In genomic region chr10:44864042-44864436, GRCh38 we compare ENCODE assay signal across 8 cellular contexts. TPM values are rescaled to one million over a fixed set of nuclear protein-coding genes. Genes with fewer than 3 reads are reported as not detected.
DNase-seq lines count a peak whose midpoint lies in the region; ATAC-seq and TF ChIP-seq lines count a peak whose summit lies in the region.

No MANE protein-coding gene starts in this region.

- peaks cover 32% of the 10 kb centered on the region for H3K4me1 Mint-ChIP-seq in brain

- H3K27me3 Mint-ChIP-seq in brain: peaks cover 34% of the 10 kb centered on the region

- no peaks in the 10 kb centered on the region for H3K36me3 Mint-ChIP-seq in brain

- TF ChIP-seq CTCF in brain (conservative IDR thresholded peaks at IDR 0.05) (no peak), left lung (IDR thresholded peaks at IDR 0.05) (no peak), tibial artery (IDR thresholded peaks at IDR 0.05) (no peak)

- 93% methylated on average over 17 of the region's 17 CpGs for WGBS in HUES64

- H3K36me3 ChIP-seq in BLaER1 treated with 17β-estradiol and CSF1 and Interleukin-3, amounts not matched to agents 10 nM and 100 nM: no peaks in the 10 kb centered on the region
- no peaks in the 10 kb centered on the region for H3K36me3 ChIP-seq in HUES64 (ENCODE audit: insufficient read depth, low read length)
- no peaks in the 10 kb centered on the region for H3K36me3 ChIP-seq in left lung
- H3K36me3 ChIP-seq in tibial artery: no peaks in the 10 kb centered on the region

- peaks cover 0 to 20% (median 0%) of the 10 kb centered on the region in 11 experiments; a peak in 10 of 22 replicates for H3K27me3 ChIP-seq in BLaER1 treated with 17β-estradiol and CSF1 and Interleukin-3, amounts not matched to agents 10 nM and 100 nM
- H3K27me3 ChIP-seq in HUES64 (ENCODE audit: insufficient read depth, low read length) (peaks cover 30% of the 10 kb centered on the region), left lung (peaks cover 10 to 41% of the 10 kb centered on the region in 2 donors), tibial artery (no peaks in the 10 kb centered on the region)

- intact Hi-C loops in left lung (cut with DNase I) (loop anchor here in 1 of 2 donors (10.0 kb wide), 1 partner anchor 1189 kb away; no protein-coding TSS in a partner anchor), tibial artery (cut with DNase I; ENCODE audit: low total_unique reads) (loop anchor here (2.0 to 10.0 kb wide), 2 partner anchors 477 to 549 kb away; no protein-coding TSS in a partner anchor)

- ATAC-seq in left lung: peak; percentile 76
- no peak for ATAC-seq in GM19328 (IDR thresholded peaks at IDR 0.05; ENCODE audit: unreplicated experiment)
- no peak for ATAC-seq in GM18909 (IDR thresholded peaks at IDR 0.05; ENCODE audit: poor library complexity, unreplicated experiment)

- H3K27ac ChIP-seq in BLaER1 treated with 17β-estradiol and CSF1 and Interleukin-3, amounts not matched to agents 10 nM and 100 nM: peak overlapping the region in 9 of 11 experiments; percentile 53 to 71 (median 66); a peak in 18 of 22 replicates
- no peak overlapping the region for H3K27ac ChIP-seq in HUES64 (ENCODE audit: low read depth, low read length)
- H3K27ac ChIP-seq in left lung: no peak overlapping the region
- peak overlapping the region; percentile 67 to 74 for H3K27ac ChIP-seq in tibial artery

- peak overlapping the region; percentile 84 to 92 (median 86) for H3K4me3 Mint-ChIP-seq in brain

- peaks cover 0 to 5% (median 0%) of the 10 kb centered on the region in 11 experiments; a peak in 2 of 22 replicates for H3K9me3 ChIP-seq in BLaER1 treated with 17β-estradiol and CSF1 and Interleukin-3, amounts not matched to agents 10 nM and 100 nM (replicated peaks in 1 of 11)
- H3K9me3 ChIP-seq in HUES64 (ENCODE audit: insufficient read depth, low read depth, low read length): no peaks in the 10 kb centered on the region
- no peaks in the 10 kb centered on the region for H3K9me3 ChIP-seq in left lung
- H3K9me3 ChIP-seq in tibial artery: no peaks in the 10 kb centered on the region

- no peaks in the 10 kb centered on the region for H3K9me3 Mint-ChIP-seq in brain

- DNase-seq in left lung (peak; percentile 57 to 83), tibial artery (peak in 1 of 2 donors; percentile 67)
- no peak for DNase-seq in activated CD8-positive, alpha-beta memory T cell treated with anti-CD3 and anti-CD28 coated beads for 24 hours

- peaks cover 51 to 63% (median 57%) of the 10 kb centered on the region in 10 experiments for H3K4me1 ChIP-seq in BLaER1 treated with 17β-estradiol and CSF1 and Interleukin-3, amounts not matched to agents 10 nM and 100 nM
- H3K4me1 ChIP-seq in HUES64 (ENCODE audit: insufficient read depth, low read length) (0 out of 2 replicates have a peak, but pooled peaks cover 4% of the 10 kb centered on the region), left lung (peaks cover 10 to 22% of the 10 kb centered on the region in 2 donors), tibial artery (peaks cover 0 to 25% (median 22%) of the 10 kb centered on the region in 4 donors)

- H3K27ac Mint-ChIP-seq in brain: peak overlapping the region; percentile 36 to 95 (median 93)

- peak overlapping the region; percentile 52 to 78 (median 71); a peak in 17 of 22 replicates for H3K9ac ChIP-seq in BLaER1 treated with 17β-estradiol and CSF1 and Interleukin-3, amounts not matched to agents 10 nM and 100 nM
- H3K9ac ChIP-seq in HUES64 (ENCODE audit: low read depth, low read length): peak overlapping the region; percentile 81

- peak overlapping the region; percentile 76 to 92 (median 84) for H3K4me2 ChIP-seq in BLaER1 treated with 17β-estradiol and CSF1 and Interleukin-3, amounts not matched to agents 10 nM and 100 nM

- H3K4me3 ChIP-seq in BLaER1 treated with 17β-estradiol and CSF1 and Interleukin-3, amounts not matched to agents 10 nM and 100 nM: peak overlapping the region; percentile 51 to 72 (median 58); a peak in 19 of 20 replicates
- H3K4me3 ChIP-seq in HUES64 (ENCODE audit: low read length): peak overlapping the region; percentile 61
- H3K4me3 ChIP-seq in left lung: peak overlapping the region; percentile 42 to 47
- peak overlapping the region; percentile 52 to 64 for H3K4me3 ChIP-seq in tibial artery

- H4K20me1 ChIP-seq in BLaER1 treated with 17β-estradiol and CSF1 and Interleukin-3, amounts not matched to agents 10 nM and 100 nM: no peaks in the 10 kb centered on the region

RNA-seq across cellular contexts. Expression of gene TMEM72, which starts 47.1 kb away (rescaled TPM):
- 0.05 TPM for polyA plus RNA-seq in HUES64 (2013, experiment 1 of 2)
- not detected for polyA plus RNA-seq in HUES64 (2013, experiment 2 of 2)
- not detected for polyA plus RNA-seq in brain (ENCODE audit: insufficient read depth, low read depth, low replicate concordance)
- total RNA-seq in left lung: under 1 TPM in 1 of 2 donors, not detected in 1; 0.23 TPM

Comparison
In these comparisons a context has a peak if more than half of its experiments do, and no peak if none do; other contexts are left out.
1. H3K27ac ChIP-seq: peak in BLaER1 treated with 17β-estradiol and CSF1 and Interleukin-3, amounts not matched to agents 10 nM and 100 nM (9 of 11) and tibial artery (2 of 2); none in HUES64 (single experiment) and left lung (0 of 2).
2. Peak in every context shown above with its lines, with median percentiles within 50 percentile points of each other: H3K4me3 ChIP-seq.